8 cellular contexts compared by ENCODE assay signal in the genomic region with DNA sequence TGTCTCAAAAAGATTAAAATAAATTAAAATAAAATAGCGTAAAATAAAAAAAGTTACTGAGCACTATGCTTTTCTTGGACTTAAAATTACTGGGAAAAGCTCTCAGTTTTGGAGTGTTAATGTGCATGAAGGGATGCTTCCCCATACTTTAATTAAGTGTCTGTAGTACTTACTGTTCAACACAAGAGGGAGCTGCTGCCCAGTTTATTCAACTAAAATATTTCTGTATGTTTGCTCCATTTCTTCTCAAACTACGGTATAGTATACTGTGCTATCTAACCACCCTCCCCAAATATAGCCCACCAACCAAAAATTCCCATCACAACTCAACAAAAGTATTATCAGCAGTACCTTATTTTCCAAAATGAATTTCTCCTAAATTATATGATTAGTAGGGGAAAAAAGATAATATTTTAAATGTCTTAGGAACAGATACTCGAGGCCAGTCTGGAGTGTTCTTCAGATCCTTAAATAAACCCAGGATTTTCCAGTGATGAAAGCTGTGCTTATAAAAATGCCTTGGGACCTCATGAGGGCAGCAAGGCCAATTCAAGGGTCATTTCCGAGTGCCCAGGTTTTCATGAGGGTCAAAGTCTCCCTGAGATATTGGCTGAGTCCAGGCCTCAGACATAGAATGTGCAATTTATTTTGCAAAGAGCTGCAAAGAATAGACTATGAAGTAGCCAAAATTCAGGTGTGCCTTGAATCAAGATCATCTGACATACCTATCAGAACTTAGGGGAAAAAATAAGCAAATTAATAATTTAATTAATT.
DNase-seq lines count a peak whose midpoint lies in the region; ATAC-seq and TF ChIP-seq lines count a peak whose summit lies in the region.

No MANE protein-coding gene starts in this region.

- ATAC-seq in CD4-positive, CD25-positive, alpha-beta regulatory T cell (ENCODE audit: low read depth in 2 of 2), result peak; percentile 67 to 71
- peak; percentile 71 to 76 for ATAC-seq in naive thymus-derived CD8-positive, alpha-beta T cell
- ATAC-seq in HG02571 (IDR thresholded peaks at IDR 0.05; ENCODE audit: unreplicated experiment) (no peak), GM19023 (IDR thresholded peaks at IDR 0.05; ENCODE audit: unreplicated experiment) (no peak)

- H3K4me1 Mint-ChIP-seq in CD4-positive, CD25-positive, alpha-beta regulatory T cell, result peaks cover 0 to 7% (median 0%) of the 10 kb centered on the region in 4 donors
- H3K4me1 Mint-ChIP-seq in naive thymus-derived CD8-positive, alpha-beta T cell, result peaks cover 0 to 6% (median 4%) of the 10 kb centered on the region in 4 donors

- H3K4me1 ChIP-seq in CD4-positive, CD25-positive, alpha-beta regulatory T cell (ENCODE audit: control insufficient read depth, insufficient read depth, low read length, poor library complexity, severe bottlenecking), result no peaks in the 10 kb centered on the region
- no peaks in the 10 kb centered on the region for H3K4me1 ChIP-seq in MM.1S (ENCODE audit: low read length)

- H3K4me2 ChIP-seq in MM.1S (ENCODE audit: low read depth, low read length), result no peak overlapping the region

- no peaks in the 10 kb centered on the region for H3K9me3 Mint-ChIP-seq in CD4-positive, CD25-positive, alpha-beta regulatory T cell
- H3K9me3 Mint-ChIP-seq in naive thymus-derived CD8-positive, alpha-beta T cell, result no peaks in the 10 kb centered on the region

- in situ Hi-C loops in GM13977 (cut with MboI; ENCODE audit: low pct_unique_long_range_greater_than_20kb, low sequenced_read_pairs, unreplicated experiment), result loop anchor here (10.0 to 25.0 kb wide), 2 partner anchors 113 to 235 kb away; a partner anchor contains a TSS

- no peaks in the 10 kb centered on the region for H3K9me3 ChIP-seq in CD4-positive, CD25-positive, alpha-beta regulatory T cell (ENCODE audit: control insufficient read depth in 2 of 2, low read length in 2 of 2)
- H3K9me3 ChIP-seq in MM.1S (replicated peaks; ENCODE audit: insufficient read depth, low read length), result no peaks in the 10 kb centered on the region

- no peak overlapping the region for H3K27ac Mint-ChIP-seq in CD4-positive, CD25-positive, alpha-beta regulatory T cell
- peak overlapping the region in 2 of 10 donors; percentile 23 to 43 for H3K27ac Mint-ChIP-seq in naive thymus-derived CD8-positive, alpha-beta T cell

- no peak overlapping the region for H3K27ac ChIP-seq in CD4-positive, CD25-positive, alpha-beta regulatory T cell (ENCODE audit: insufficient read depth, low read length, poor library complexity, severe bottlenecking)
- no peak overlapping the region for H3K27ac ChIP-seq in MM.1S (ENCODE audit: low read length)

- H3K27me3 Mint-ChIP-seq in CD4-positive, CD25-positive, alpha-beta regulatory T cell, result peaks cover 37% of the 10 kb centered on the region
- H3K27me3 Mint-ChIP-seq in naive thymus-derived CD8-positive, alpha-beta T cell, result peaks cover 0 to 3% (median 0%) of the 10 kb centered on the region in 5 donors

- POLR2A ChIA-PET in naive thymus-derived CD8-positive, alpha-beta T cell (lab: Charles Lee), result interaction anchor here (0.8 to 1.8 kb wide), 6 partner anchors 16 to 290 kb away, joined by 3 to 6 read pairs (median 3); a partner anchor contains a TSS

- TF ChIP-seq POLR2A in erythroblast (IDR thresholded peaks at IDR 0.05; ENCODE audit: low read length), result no peak

- no peak overlapping the region for H3K9ac ChIP-seq in MM.1S (ENCODE audit: low read length)

- H3K4me3 ChIP-seq in CD4-positive, CD25-positive, alpha-beta regulatory T cell (ENCODE audit: low read depth, low read length), result no peak overlapping the region
- no peak overlapping the region for H3K4me3 ChIP-seq in MM.1S (ENCODE audit: low read length)

- no peaks in the 10 kb centered on the region for H3K79me2 ChIP-seq in MM.1S (ENCODE audit: low read length)

- DNase-seq in CD4-positive, CD25-positive, alpha-beta regulatory T cell, result peak in 2 of 3 donors; percentile 63 to 71
- DNase-seq in GM13977 (ENCODE audit: low spot score), result peak; percentile 78
- DNase-seq in MM.1S, result peak; percentile 45
- peak; percentile 82 for DNase-seq in SKM-1 (lab: John Stamatoyannopoulos, UW; ENCODE audit: unreplicated experiment)
- DNase-seq in erythroblast (lab: John Stamatoyannopoulos, UW), result peak; percentile 45 to 68
- DNase-seq in naive thymus-derived CD8-positive, alpha-beta T cell, result peak in 6 of 10 donors; percentile 20 to 70 (median 54)

- H3K36me3 ChIP-seq in CD4-positive, CD25-positive, alpha-beta regulatory T cell (ENCODE audit: control insufficient read depth, insufficient read depth, low read length), result no peaks in the 10 kb centered on the region
- no peaks in the 10 kb centered on the region for H3K36me3 ChIP-seq in MM.1S (replicated peaks; ENCODE audit: insufficient read depth, low read length)

- no peaks in the 10 kb centered on the region for H3K9me2 ChIP-seq in MM.1S (replicated peaks; ENCODE audit: insufficient read depth, low read length)

- no peak overlapping the region for H3K4me3 Mint-ChIP-seq in CD4-positive, CD25-positive, alpha-beta regulatory T cell
- no peak overlapping the region for H3K4me3 Mint-ChIP-seq in naive thymus-derived CD8-positive, alpha-beta T cell

- H3K27me3 ChIP-seq in CD4-positive, CD25-positive, alpha-beta regulatory T cell (ENCODE audit: control insufficient read depth, insufficient read depth, low read length), result peaks cover 4% of the 10 kb centered on the region
- no peaks in the 10 kb centered on the region for H3K27me3 ChIP-seq in MM.1S (replicated peaks; ENCODE audit: insufficient read depth, low read length)

- TF ChIP-seq CTCF in GM13977 (IDR thresholded peaks at IDR 0.05; ENCODE audit: extremely low read depth, insufficient read depth, missing control alignments), result peak; percentile 68
- TF ChIP-seq CTCF in MM.1S (IDR thresholded peaks at IDR 0.05; ENCODE audit: low read length), result peak; percentile 66

- H2AFZ ChIP-seq in MM.1S (ENCODE audit: low read length), result no peak overlapping the region

- no peaks in the 10 kb centered on the region for H4K20me1 ChIP-seq in MM.1S (ENCODE audit: insufficient read depth, low read length)

- no peaks in the 10 kb centered on the region for H3K36me3 Mint-ChIP-seq in CD4-positive, CD25-positive, alpha-beta regulatory T cell
- H3K36me3 Mint-ChIP-seq in naive thymus-derived CD8-positive, alpha-beta T cell, result no peaks in the 10 kb centered on the region

- no peaks in the 10 kb centered on the region for H3F3A ChIP-seq in MM.1S (ENCODE audit: insufficient read depth, low read length)

Comparison
In these comparisons a context has a peak if more than half of its experiments do, and no peak if none do; other contexts are left out.
1. ATAC-seq: peak in CD4-positive, CD25-positive, alpha-beta regulatory T cell (2 of 2) and naive thymus-derived CD8-positive, alpha-beta T cell (2 of 2); none in HG02571 (single experiment) and GM19023 (single experiment).
2. Peak in every context shown above with its lines, with median percentiles within 50 percentile points of each other: DNase-seq.